Comparison of ENCODE assay signal across 11 cellular contexts in genomic region chr5:172878585-172879433, GRCh38. TPM values are rescaled to one million over a fixed set of nuclear protein-coding genes. Genes with fewer than 3 reads are reported as not detected.
A peak's percentile ranks its signal among the peaks of the same experiment; 100 is the strongest.
DNase-seq lines count a peak whose midpoint lies in the region; ATAC-seq, FAIRE-seq and TF ChIP-seq lines count a peak whose summit lies in the region.
"Had no signal": no experiment of that assay in that cellular context is flagged by ENCODE, and none has a peak within 500 bp of the region (broad histone marks: within the 10 kb centered on the region; RNA-seq: fewer than 3 reads in every experiment).

No MANE protein-coding gene starts in this region.

- H3K27ac ChIP-seq in fibroblast of lung (ENCODE audit: insufficient read depth, low read length) (peak overlapping the region; percentile 79), neutrophil (peak overlapping the region; percentile 51), uterus (peak overlapping the region; percentile 67 to 84)

- peak overlapping the region; percentile 17 for H3K9ac ChIP-seq in fibroblast of lung (ENCODE audit: insufficient read depth, low read length)

- H3K4me2 ChIP-seq in fibroblast of lung (ENCODE audit: extremely low read depth, insufficient read depth, low read length), result peak overlapping the region; percentile 67

- H3K4me3 ChIP-seq in fibroblast of lung (replicated peaks in 1 of 4; ENCODE audit: control extremely low read depth in 1 of 4, insufficient read depth in 1 of 4, low read depth in 3 of 4, low read length in 4 of 4) (peak overlapping the region in 1 of 4 experiments; percentile 14), neutrophil (ENCODE audit: low read depth in 1 of 2, low read length in 1 of 2) (no peak overlapping the region), uterus (no peak overlapping the region)
- H3K4me3 ChIP-seq: Peyer's patch had no signal

- H3K4me3 Mint-ChIP-seq in stimulated activated naive B cell treated with anti-CD40 and anti-IgM and Interleukin-4, amounts not matched to agents 10 μg/mL and 1 μg/mL and 100 μg/mL, for 72 hours, result no peak overlapping the region

- no peak overlapping the region for H3K27ac Mint-ChIP-seq in stimulated activated naive B cell treated with anti-CD40 and anti-IgM and Interleukin-4, amounts not matched to agents 10 μg/mL and 1 μg/mL and 100 μg/mL, for 72 hours

- H3K27me3 ChIP-seq in fibroblast of lung (ENCODE audit: control insufficient read depth, insufficient read depth, low read length), result no peaks in the 10 kb centered on the region
- H3K27me3 ChIP-seq in neutrophil, result peaks cover 30% of the 10 kb centered on the region
- no peaks in the 10 kb centered on the region for H3K27me3 ChIP-seq in uterus
- H3K27me3 ChIP-seq: BE2C, Peyer's patch had no signal

- no peak for TF ChIP-seq CTCF in fibroblast of lung (conservative IDR thresholded peaks at IDR 0.05 in 1 of 2, IDR thresholded peaks at IDR 0.05 in 1 of 2; ENCODE audit: low read depth in 1 of 2, low read length in 2 of 2)
- TF ChIP-seq CTCF in neutrophil (IDR thresholded peaks at IDR 0.05), result no peak
- no peak for TF ChIP-seq CTCF in uterus (IDR thresholded peaks at IDR 0.05)

- peaks cover 26 to 37% of the 10 kb centered on the region in 2 donors for H3K36me3 Mint-ChIP-seq in stimulated activated naive B cell treated with anti-CD40 and anti-IgM and Interleukin-4, amounts not matched to agents 10 μg/mL and 1 μg/mL and 100 μg/mL, for 72 hours

- H3K9me3 ChIP-seq in fibroblast of lung (ENCODE audit: control insufficient read depth, insufficient read depth, low read depth, low read length) (no peaks in the 10 kb centered on the region), neutrophil (no peaks in the 10 kb centered on the region), uterus (no peaks in the 10 kb centered on the region)
- H3K9me3 ChIP-seq: BE2C, Peyer's patch had no signal

- H3K9me3 Mint-ChIP-seq in stimulated activated naive B cell treated with anti-CD40 and anti-IgM and Interleukin-4, amounts not matched to agents 10 μg/mL and 1 μg/mL and 100 μg/mL, for 72 hours, result peaks cover 0 to 5% of the 10 kb centered on the region in 2 donors

- H3K36me3 ChIP-seq in fibroblast of lung (ENCODE audit: control insufficient read depth, insufficient read depth, low read length) (no peaks in the 10 kb centered on the region), neutrophil (no peaks in the 10 kb centered on the region), uterus (no peaks in the 10 kb centered on the region)
- H3K36me3 ChIP-seq: BE2C, Peyer's patch had no signal

- H3K4me1 ChIP-seq in fibroblast of lung (ENCODE audit: control insufficient read depth, extremely low read depth, insufficient read depth, low read length) (peaks cover 31% of the 10 kb centered on the region), neutrophil (ENCODE audit: control insufficient read depth in 1 of 2, insufficient read depth in 1 of 2, low read depth in 1 of 2, low read length in 1 of 2) (peaks cover 7 to 9% of the 10 kb centered on the region in 2 experiments), uterus (peaks cover 0 to 3% of the 10 kb centered on the region in 2 donors)

- H3K27me3 Mint-ChIP-seq in stimulated activated naive B cell treated with anti-CD40 and anti-IgM and Interleukin-4, amounts not matched to agents 10 μg/mL and 1 μg/mL and 100 μg/mL, for 72 hours, result no peaks in the 10 kb centered on the region

- intact Hi-C loops in uterus (cut with DNase I; ENCODE audit: low total_unique reads), result no loop called here

- no peak for FAIRE-seq in GM19239 (lab: Jason Lieb, UNC)

- no peaks in the 10 kb centered on the region for H4K20me1 ChIP-seq in fibroblast of lung (ENCODE audit: control insufficient read depth, extremely low read depth, insufficient read depth, low read length)

- no peak for TF ChIP-seq POLR2A in uterus (IDR thresholded peaks at IDR 0.05)

- no peak for ATAC-seq in stimulated activated naive B cell treated with anti-CD40 and anti-IgM and Interleukin-4, amounts not matched to agents 10 μg/mL and 1 μg/mL and 100 μg/mL, for 72 hours (replicated peaks)

- DNase-seq in stimulated activated CD4-positive, alpha-beta T cell treated with anti-CD3 and anti-CD28 coated beads, Interleukin-1b, Interleukin-23, amount 100 ng/mL, for 48 hours, result peak; percentile 34
- DNase-seq in stimulated activated CD4-positive, alpha-beta T cell treated with anti-CD3 and anti-CD28 coated beads, Interleukin-4, amount 100 ng/mL, for 1 hour, result no peak
- DNase-seq in fibroblast of lung (ENCODE audit: low read depth in 2 of 2) (peak in 1 of 2 donors; percentile 89), uterus (peak in 1 of 2 donors; percentile 38), GM19239 (ENCODE audit: insufficient read length, low spot score) (no peak)
- DNase-seq in stimulated activated naive B cell treated with anti-CD40 and anti-IgM and Interleukin-4, amounts not matched to agents 10 μg/mL and 1 μg/mL and 100 μg/mL, for 72 hours, result no peak
- no peak for DNase-seq in activated CD4-positive, CD25-positive, alpha-beta regulatory T cell treated with anti-CD3 and anti-CD28 coated beads, Interleukin-2, amount 50 U/mL, for 72 hours
- DNase-seq: BE2C, NCI-H146, Peyer's patch had no signal

- H2AFZ ChIP-seq in fibroblast of lung (ENCODE audit: low read length), result peak overlapping the region; percentile 19

- peaks cover 27 to 58% of the 10 kb centered on the region in 2 donors for H3K4me1 Mint-ChIP-seq in stimulated activated naive B cell treated with anti-CD40 and anti-IgM and Interleukin-4, amounts not matched to agents 10 μg/mL and 1 μg/mL and 100 μg/mL, for 72 hours

- peaks cover 52% of the 10 kb centered on the region for H3K79me2 ChIP-seq in fibroblast of lung (ENCODE audit: control insufficient read depth, insufficient read depth, low read length)

RNA-seq across cellular contexts. Expression of gene ERGIC1, which starts 44.8 kb away (rescaled TPM):
- total RNA-seq in fibroblast of lung, result 70.9 and 113 TPM in 2 replicates
- polyA plus RNA-seq in fibroblast of lung, result 168 and 171 TPM in 2 replicates
- polyA plus RNA-seq in fibroblast of lung (2012), result 173 and 195 TPM in 2 replicates
- 269 and 362 TPM in 2 replicates for polyA minus RNA-seq in fibroblast of lung (ENCODE audit: low replicate concordance)
- 100 to 1,000 TPM in 1 of 4 donors, 10 to 100 TPM in 3; 34.8 to 130 (median 67.7) TPM for total RNA-seq in uterus
